In the genomic region with DNA sequence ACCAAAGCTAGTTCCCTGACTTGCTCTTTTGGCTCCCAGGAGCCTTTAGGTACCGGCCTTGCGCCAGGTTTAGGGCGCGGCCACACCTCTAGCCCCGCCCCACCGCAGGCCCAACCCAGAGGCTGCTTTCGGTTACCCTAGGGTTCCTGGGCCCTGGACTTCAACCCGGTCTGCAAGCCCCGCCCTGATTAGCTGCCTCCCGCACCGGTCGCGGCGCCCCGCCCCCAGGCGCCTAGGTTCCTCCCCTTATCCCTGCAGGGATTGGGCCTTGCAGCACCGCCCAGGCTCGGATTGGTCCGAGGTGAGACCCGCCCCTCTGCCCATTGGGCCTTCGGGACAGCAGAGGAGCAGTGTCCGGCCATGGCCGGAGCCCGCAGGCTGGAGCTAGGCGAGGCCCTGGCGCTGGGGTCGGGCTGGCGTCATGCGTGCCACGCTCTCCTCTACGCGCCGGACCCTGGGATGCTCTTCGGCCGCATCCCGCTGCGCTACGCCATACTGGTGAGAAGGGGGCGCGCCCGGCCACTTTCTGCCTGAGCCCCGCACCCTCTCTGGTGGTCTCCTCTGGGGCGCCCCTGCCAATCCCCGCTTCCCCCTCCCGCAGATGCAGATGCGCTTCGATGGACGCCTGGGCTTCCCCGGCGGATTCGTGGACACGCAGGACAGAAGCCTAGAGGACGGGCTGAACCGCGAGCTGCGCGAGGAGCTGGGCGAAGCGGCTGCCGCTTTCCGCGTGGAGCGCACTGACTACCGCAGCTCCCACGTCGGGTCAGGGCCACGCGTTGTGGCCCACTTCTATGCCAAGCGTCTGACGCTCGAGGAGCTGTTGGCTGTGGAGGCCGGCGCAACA, we compare ENCODE assay signal across 1 cellular context.
TF ChIP-seq lines count a peak whose summit lies in the region.

A gene (plus strand): TSS at position 330 of the 847 bp plus-strand sequence. CDS start 31 bp downstream, at position 361.

TF ChIP-seq in HepG2, 621 proteins besides CTCF, POLR2A, EP300 and RAD21 (continued from another document and continues in another):
- no peak for TF ChIP-seq EHMT2 (IDR thresholded peaks at IDR 0.05; ENCODE audit: borderline replicate concordance, low read depth, low read length)
- TF ChIP-seq, protein P1, sequence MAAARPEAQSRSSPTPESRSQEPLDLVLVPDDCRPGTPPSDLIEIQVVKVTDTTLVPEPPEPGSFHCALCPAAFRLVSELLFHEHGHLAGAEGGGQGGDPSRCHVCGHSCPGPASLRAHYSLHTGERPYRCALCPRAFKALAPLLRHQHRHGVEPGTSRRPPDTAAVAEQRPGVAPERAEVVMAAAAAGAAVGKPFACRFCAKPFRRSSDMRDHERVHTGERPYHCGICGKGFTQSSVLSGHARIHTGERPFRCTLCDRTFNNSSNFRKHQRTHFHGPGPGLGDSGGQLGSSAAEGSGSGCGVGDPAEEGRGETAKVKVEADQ (CRISPR knock-in tag; IDR thresholded peaks at IDR 0.05; ENCODE audit: borderline replicate concordance): no peak; the same call in 1 of the 2 replicates
- no peak for TF ChIP-seq ZC3H4 (CRISPR knock-in tag; IDR thresholded peaks at IDR 0.05; ENCODE audit: borderline replicate concordance)
- 0 out of 2 replicates have a peak, but pooled peaks have one; percentile 46 for TF ChIP-seq GATA4 (IDR thresholded peaks at IDR 0.05; ENCODE audit: borderline replicate concordance, low read depth)
- TF ChIP-seq, protein P2, sequence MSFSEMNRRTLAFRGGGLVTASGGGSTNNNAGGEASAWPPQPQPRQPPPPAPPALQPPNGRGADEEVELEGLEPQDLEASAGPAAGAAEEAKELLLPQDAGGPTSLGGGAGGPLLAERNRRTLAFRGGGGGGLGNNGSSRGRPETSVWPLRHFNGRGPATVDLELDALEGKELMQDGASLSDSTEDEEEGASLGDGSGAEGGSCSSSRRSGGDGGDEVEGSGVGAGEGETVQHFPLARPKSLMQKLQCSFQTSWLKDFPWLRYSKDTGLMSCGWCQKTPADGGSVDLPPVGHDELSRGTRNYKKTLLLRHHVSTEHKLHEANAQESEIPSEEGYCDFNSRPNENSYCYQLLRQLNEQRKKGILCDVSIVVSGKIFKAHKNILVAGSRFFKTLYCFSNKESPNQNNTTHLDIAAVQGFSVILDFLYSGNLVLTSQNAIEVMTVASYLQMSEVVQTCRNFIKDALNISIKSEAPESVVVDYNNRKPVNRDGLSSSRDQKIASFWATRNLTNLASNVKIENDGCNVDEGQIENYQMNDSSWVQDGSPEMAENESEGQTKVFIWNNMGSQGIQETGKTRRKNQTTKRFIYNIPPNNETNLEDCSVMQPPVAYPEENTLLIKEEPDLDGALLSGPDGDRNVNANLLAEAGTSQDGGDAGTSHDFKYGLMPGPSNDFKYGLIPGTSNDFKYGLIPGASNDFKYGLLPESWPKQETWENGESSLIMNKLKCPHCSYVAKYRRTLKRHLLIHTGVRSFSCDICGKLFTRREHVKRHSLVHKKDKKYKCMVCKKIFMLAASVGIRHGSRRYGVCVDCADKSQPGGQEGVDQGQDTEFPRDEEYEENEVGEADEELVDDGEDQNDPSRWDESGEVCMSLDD (CRISPR knock-in tag; IDR thresholded peaks at IDR 0.05; ENCODE audit: borderline replicate concordance): peak; percentile 24; the same call in 1 of the 2 replicates
- TF ChIP-seq, protein P3, sequence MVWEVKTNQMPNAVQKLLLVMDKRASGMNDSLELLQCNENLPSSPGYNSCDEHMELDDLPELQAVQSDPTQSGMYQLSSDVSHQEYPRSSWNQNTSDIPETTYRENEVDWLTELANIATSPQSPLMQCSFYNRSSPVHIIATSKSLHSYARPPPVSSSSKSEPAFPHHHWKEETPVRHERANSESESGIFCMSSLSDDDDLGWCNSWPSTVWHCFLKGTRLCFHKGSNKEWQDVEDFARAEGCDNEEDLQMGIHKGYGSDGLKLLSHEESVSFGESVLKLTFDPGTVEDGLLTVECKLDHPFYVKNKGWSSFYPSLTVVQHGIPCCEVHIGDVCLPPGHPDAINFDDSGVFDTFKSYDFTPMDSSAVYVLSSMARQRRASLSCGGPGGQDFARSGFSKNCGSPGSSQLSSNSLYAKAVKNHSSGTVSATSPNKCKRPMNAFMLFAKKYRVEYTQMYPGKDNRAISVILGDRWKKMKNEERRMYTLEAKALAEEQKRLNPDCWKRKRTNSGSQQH (CRISPR knock-in tag; IDR thresholded peaks at IDR 0.05; ENCODE audit: low read depth): no peak
- TF ChIP-seq AKAP8 (CRISPR knock-in tag; IDR thresholded peaks at IDR 0.05): no peak
- TF ChIP-seq CBX5 (CRISPR knock-in tag; IDR thresholded peaks at IDR 0.05; ENCODE audit: borderline replicate concordance): no peak
- TF ChIP-seq ZNF337 (CRISPR knock-in tag; IDR thresholded peaks at IDR 0.05; ENCODE audit: borderline replicate concordance, low read depth): peak; percentile 75; the same call in 1 of the 2 replicates
- no peak for TF ChIP-seq ZNF335 (CRISPR knock-in tag; IDR thresholded peaks at IDR 0.05)
- no peak for TF ChIP-seq ADNP (CRISPR knock-in tag; IDR thresholded peaks at IDR 0.05)
- TF ChIP-seq ONECUT2 (CRISPR knock-in tag; IDR thresholded peaks at IDR 0.05): no peak; the same call in 1 of the 2 replicates
- 0 out of 2 replicates have a peak, but pooled peaks have one; percentile 62 for TF ChIP-seq TMF1 (CRISPR knock-in tag; IDR thresholded peaks at IDR 0.05; ENCODE audit: low read depth)
- TF ChIP-seq, protein P4, sequence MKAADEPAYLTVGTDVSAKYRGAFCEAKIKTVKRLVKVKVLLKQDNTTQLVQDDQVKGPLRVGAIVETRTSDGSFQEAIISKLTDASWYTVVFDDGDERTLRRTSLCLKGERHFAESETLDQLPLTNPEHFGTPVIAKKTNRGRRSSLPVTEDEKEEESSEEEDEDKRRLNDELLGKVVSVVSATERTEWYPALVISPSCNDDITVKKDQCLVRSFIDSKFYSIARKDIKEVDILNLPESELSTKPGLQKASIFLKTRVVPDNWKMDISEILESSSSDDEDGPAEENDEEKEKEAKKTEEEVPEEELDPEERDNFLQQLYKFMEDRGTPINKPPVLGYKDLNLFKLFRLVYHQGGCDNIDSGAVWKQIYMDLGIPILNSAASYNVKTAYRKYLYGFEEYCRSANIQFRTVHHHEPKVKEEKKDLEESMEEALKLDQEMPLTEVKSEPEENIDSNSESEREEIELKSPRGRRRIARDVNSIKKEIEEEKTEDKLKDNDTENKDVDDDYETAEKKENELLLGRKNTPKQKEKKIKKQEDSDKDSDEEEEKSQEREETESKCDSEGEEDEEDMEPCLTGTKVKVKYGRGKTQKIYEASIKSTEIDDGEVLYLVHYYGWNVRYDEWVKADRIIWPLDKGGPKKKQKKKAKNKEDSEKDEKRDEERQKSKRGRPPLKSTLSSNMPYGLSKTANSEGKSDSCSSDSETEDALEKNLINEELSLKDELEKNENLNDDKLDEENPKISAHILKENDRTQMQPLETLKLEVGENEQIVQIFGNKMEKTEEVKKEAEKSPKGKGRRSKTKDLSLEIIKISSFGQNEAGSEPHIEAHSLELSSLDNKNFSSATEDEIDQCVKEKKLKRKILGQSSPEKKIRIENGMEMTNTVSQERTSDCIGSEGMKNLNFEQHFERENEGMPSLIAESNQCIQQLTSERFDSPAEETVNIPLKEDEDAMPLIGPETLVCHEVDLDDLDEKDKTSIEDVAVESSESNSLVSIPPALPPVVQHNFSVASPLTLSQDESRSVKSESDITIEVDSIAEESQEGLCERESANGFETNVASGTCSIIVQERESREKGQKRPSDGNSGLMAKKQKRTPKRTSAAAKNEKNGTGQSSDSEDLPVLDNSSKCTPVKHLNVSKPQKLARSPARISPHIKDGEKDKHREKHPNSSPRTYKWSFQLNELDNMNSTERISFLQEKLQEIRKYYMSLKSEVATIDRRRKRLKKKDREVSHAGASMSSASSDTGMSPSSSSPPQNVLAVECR (CRISPR knock-in tag; IDR thresholded peaks at IDR 0.05; ENCODE audit: borderline replicate concordance): peak; percentile 91
- peak; percentile 87; the same call in 1 of the 2 replicates for TF ChIP-seq ZNF558 (CRISPR knock-in tag; IDR thresholded peaks at IDR 0.05; ENCODE audit: borderline replicate concordance)
- TF ChIP-seq, protein P5, sequence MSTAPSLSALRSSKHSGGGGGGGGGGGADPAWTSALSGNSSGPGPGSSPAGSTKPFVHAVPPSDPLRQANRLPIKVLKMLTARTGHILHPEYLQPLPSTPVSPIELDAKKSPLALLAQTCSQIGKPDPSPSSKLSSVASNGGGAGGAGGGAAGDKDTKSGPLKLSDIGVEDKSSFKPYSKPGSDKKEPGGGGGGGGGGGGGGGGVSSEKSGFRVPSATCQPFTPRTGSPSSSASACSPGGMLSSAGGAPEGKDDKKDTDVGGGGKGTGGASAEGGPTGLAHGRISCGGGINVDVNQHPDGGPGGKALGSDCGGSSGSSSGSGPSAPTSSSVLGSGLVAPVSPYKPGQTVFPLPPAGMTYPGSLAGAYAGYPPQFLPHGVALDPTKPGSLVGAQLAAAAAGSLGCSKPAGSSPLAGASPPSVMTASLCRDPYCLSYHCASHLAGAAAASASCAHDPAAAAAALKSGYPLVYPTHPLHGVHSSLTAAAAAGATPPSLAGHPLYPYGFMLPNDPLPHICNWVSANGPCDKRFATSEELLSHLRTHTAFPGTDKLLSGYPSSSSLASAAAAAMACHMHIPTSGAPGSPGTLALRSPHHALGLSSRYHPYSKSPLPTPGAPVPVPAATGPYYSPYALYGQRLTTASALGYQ (CRISPR knock-in tag; IDR thresholded peaks at IDR 0.05): peak; percentile 42; the same call in 1 of the 2 replicates
- TF ChIP-seq, protein P6, sequence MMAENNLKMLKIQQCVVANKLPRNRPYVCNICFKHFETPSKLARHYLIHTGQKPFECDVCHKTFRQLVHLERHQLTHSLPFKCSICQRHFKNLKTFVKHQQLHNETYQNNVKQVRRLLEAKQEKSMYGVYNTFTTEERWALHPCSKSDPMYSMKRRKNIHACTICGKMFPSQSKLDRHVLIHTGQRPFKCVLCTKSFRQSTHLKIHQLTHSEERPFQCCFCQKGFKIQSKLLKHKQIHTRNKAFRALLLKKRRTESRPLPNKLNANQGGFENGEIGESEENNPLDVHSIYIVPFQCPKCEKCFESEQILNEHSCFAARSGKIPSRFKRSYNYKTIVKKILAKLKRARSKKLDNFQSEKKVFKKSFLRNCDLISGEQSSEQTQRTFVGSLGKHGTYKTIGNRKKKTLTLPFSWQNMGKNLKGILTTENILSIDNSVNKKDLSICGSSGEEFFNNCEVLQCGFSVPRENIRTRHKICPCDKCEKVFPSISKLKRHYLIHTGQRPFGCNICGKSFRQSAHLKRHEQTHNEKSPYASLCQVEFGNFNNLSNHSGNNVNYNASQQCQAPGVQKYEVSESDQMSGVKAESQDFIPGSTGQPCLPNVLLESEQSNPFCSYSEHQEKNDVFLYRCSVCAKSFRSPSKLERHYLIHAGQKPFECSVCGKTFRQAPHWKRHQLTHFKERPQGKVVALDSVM (CRISPR knock-in tag; IDR thresholded peaks at IDR 0.05): 0 out of 2 replicates have a peak, but pooled peaks have one; percentile 24
- TF ChIP-seq, protein P7, sequence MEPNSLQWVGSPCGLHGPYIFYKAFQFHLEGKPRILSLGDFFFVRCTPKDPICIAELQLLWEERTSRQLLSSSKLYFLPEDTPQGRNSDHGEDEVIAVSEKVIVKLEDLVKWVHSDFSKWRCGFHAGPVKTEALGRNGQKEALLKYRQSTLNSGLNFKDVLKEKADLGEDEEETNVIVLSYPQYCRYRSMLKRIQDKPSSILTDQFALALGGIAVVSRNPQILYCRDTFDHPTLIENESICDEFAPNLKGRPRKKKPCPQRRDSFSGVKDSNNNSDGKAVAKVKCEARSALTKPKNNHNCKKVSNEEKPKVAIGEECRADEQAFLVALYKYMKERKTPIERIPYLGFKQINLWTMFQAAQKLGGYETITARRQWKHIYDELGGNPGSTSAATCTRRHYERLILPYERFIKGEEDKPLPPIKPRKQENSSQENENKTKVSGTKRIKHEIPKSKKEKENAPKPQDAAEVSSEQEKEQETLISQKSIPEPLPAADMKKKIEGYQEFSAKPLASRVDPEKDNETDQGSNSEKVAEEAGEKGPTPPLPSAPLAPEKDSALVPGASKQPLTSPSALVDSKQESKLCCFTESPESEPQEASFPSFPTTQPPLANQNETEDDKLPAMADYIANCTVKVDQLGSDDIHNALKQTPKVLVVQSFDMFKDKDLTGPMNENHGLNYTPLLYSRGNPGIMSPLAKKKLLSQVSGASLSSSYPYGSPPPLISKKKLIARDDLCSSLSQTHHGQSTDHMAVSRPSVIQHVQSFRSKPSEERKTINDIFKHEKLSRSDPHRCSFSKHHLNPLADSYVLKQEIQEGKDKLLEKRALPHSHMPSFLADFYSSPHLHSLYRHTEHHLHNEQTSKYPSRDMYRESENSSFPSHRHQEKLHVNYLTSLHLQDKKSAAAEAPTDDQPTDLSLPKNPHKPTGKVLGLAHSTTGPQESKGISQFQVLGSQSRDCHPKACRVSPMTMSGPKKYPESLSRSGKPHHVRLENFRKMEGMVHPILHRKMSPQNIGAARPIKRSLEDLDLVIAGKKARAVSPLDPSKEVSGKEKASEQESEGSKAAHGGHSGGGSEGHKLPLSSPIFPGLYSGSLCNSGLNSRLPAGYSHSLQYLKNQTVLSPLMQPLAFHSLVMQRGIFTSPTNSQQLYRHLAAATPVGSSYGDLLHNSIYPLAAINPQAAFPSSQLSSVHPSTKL (CRISPR knock-in tag; IDR thresholded peaks at IDR 0.05): 0 out of 2 replicates have a peak, but pooled peaks have one; percentile 6
- no peak for TF ChIP-seq ZNF660 (CRISPR knock-in tag; IDR thresholded peaks at IDR 0.05; ENCODE audit: borderline replicate concordance, low read depth)
- TF ChIP-seq, protein P8, sequence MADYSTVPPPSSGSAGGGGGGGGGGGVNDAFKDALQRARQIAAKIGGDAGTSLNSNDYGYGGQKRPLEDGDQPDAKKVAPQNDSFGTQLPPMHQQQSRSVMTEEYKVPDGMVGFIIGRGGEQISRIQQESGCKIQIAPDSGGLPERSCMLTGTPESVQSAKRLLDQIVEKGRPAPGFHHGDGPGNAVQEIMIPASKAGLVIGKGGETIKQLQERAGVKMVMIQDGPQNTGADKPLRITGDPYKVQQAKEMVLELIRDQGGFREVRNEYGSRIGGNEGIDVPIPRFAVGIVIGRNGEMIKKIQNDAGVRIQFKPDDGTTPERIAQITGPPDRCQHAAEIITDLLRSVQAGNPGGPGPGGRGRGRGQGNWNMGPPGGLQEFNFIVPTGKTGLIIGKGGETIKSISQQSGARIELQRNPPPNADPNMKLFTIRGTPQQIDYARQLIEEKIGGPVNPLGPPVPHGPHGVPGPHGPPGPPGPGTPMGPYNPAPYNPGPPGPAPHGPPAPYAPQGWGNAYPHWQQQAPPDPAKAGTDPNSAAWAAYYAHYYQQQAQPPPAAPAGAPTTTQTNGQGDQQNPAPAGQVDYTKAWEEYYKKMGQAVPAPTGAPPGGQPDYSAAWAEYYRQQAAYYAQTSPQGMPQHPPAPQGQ (CRISPR knock-in tag; IDR thresholded peaks at IDR 0.05; ENCODE audit: borderline replicate concordance): no peak
- TF ChIP-seq DPF2 (CRISPR knock-in tag; IDR thresholded peaks at IDR 0.05; ENCODE audit: borderline replicate concordance, low read depth): 0 out of 2 replicates have a peak, but pooled peaks have one; percentile 17
- peak; percentile 40; the same call in 1 of the 2 replicates for TF ChIP-seq MTA1 (CRISPR knock-in tag; IDR thresholded peaks at IDR 0.05; ENCODE audit: borderline replicate concordance)
- TF ChIP-seq, protein P9, sequence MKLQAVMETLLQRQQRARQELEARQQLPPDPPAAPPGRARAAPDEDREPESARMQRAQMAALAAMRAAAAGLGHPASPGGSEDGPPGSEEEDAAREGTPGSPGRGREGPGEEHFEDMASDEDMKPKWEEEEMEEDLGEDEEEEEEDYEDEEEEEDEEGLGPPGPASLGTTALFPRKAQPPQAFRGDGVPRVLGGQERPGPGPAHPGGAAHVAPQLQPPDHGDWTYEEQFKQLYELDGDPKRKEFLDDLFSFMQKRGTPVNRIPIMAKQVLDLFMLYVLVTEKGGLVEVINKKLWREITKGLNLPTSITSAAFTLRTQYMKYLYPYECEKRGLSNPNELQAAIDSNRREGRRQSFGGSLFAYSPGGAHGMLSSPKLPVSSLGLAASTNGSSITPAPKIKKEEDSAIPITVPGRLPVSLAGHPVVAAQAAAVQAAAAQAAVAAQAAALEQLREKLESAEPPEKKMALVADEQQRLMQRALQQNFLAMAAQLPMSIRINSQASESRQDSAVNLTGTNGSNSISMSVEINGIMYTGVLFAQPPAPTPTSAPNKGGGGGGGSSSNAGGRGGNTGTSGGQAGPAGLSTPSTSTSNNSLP (IDR thresholded peaks at IDR 0.05; ENCODE audit: low read depth, low read length): no peak
- TF ChIP-seq ZMAT3 (CRISPR knock-in tag; conservative IDR thresholded peaks at IDR 0.05): peak; percentile 83
- peak; percentile 95 for TF ChIP-seq NFYC (CRISPR knock-in tag; IDR thresholded peaks at IDR 0.05)
